Comparison of ENCODE assay signal across 1 cellular context in the genomic region with DNA sequence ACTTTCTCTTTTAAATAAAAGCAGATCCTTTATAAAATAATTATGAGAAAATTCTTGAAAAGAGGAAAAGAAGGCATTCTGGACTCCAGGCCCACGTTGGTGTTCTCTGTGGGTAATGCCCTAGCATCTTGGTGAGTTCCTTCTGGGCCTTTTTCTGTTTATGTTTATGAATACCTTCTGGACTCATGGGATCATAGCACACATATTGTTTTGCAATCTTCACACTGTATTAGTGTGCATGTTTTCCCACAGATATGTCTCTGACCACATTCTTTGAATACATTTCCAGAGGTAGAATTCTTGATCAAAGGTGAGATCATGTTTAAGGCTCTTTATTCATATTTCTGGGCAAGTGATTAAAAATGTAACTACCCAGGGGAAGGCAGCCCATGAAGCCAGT.
TF ChIP-seq lines count a peak whose summit lies in the region.

No MANE protein-coding gene starts in this region.

TF ChIP-seq in IMR-90, 13 proteins besides CTCF, POLR2A, EP300 and RAD21 (continued from another document):
- TF ChIP-seq, protein P1, sequence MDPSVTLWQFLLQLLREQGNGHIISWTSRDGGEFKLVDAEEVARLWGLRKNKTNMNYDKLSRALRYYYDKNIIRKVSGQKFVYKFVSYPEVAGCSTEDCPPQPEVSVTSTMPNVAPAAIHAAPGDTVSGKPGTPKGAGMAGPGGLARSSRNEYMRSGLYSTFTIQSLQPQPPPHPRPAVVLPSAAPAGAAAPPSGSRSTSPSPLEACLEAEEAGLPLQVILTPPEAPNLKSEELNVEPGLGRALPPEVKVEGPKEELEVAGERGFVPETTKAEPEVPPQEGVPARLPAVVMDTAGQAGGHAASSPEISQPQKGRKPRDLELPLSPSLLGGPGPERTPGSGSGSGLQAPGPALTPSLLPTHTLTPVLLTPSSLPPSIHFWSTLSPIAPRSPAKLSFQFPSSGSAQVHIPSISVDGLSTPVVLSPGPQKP (IDR thresholded peaks at IDR 0.05; ENCODE audit: borderline replicate concordance, low read depth, low read length) = no peak
- TF ChIP-seq FOS (IDR thresholded peaks at IDR 0.05; ENCODE audit: low read depth, low read length) (no peak), MXI1 (IDR thresholded peaks at IDR 0.05; ENCODE audit: borderline replicate concordance, low read depth, low read length) (no peak), MAZ (IDR thresholded peaks at IDR 0.05; ENCODE audit: borderline replicate concordance, low read depth, low read length) (no peak), CHD1 (IDR thresholded peaks at IDR 0.05; ENCODE audit: low read depth, low read length) (no peak), CEBPB (IDR thresholded peaks at IDR 0.05; ENCODE audit: low read depth, low read length) (peak; percentile 92), RFX5 (IDR thresholded peaks at IDR 0.05; ENCODE audit: low read depth, low read length) (no peak), RCOR1 (IDR thresholded peaks at IDR 0.05; ENCODE audit: insufficient replicate concordance, low read length) (no peak), SMC3 (IDR thresholded peaks at IDR 0.05; ENCODE audit: low read depth, low read length) (no peak)
